In genomic region chr1:46137901-46138300, GRCh38 we compare ENCODE assay signal across 15 cellular contexts. TPM values are rescaled to one million over a fixed set of nuclear protein-coding genes. Genes with fewer than 3 reads are reported as not detected.
DNase-seq lines count a peak whose midpoint lies in the region; ATAC-seq and TF ChIP-seq lines count a peak whose summit lies in the region.
"Had no signal": no experiment of that assay in that cellular context is flagged by ENCODE, and none has a peak within 500 bp of the region (broad histone marks: within the 10 kb centered on the region; RNA-seq: fewer than 3 reads in every experiment).

No MANE protein-coding gene starts in this region.

- H3K27ac ChIP-seq in KMS-11 = no peak overlapping the region
- peak overlapping the region; percentile 25 for H3K27ac ChIP-seq in lower lobe of right lung
- peak overlapping the region in 2 of 3 donors; percentile 27 to 51 for H3K27ac ChIP-seq in thyroid gland

- H3K4me3 ChIP-seq in KMS-11 (IDR thresholded peaks at IDR 0.05; ENCODE audit: insufficient read depth, low read depth, low read length) (no peak overlapping the region), cardiac fibroblast (replicated peaks in 1 of 2; ENCODE audit: low read depth in 2 of 2, low read length in 2 of 2) (peak overlapping the region in 1 of 2 donors; percentile 11), lower lobe of right lung (no peak overlapping the region), thyroid gland (replicated peaks in 1 of 3) (no peak overlapping the region)

- H3K36me3 Mint-ChIP-seq in Calu3 (ENCODE audit: insufficient read depth, unreplicated experiment) = peaks cover 24% of the 10 kb centered on the region
- H3K36me3 Mint-ChIP-seq: brain had no signal

- TF ChIP-seq POLR2A in thyroid gland (IDR thresholded peaks at IDR 0.05) (no peak), GM18505 (IDR thresholded peaks at IDR 0.05; ENCODE audit: borderline replicate concordance, extremely low read depth, insufficient read depth, insufficient read length) (no peak)

- CTCF ChIA-PET in Calu3 (lab: Charles Lee) = interaction anchor here (0.6 kb wide), 1 partner anchor 86 kb away, joined by 5 read pairs; no protein-coding TSS in a partner anchor

- H2AFZ ChIP-seq in KMS-11 (ENCODE audit: low read depth) = no peak overlapping the region

- H3K27me3 Mint-ChIP-seq in Calu3 (ENCODE audit: unreplicated experiment) = no peaks in the 10 kb centered on the region

- intact Hi-C loops in lower lobe of right lung (cut with DNase I) (no loop called here), thyroid gland (cut with DNase I) (loop anchor here (5.0 kb wide), 1 partner anchor 39 kb away; the partner anchor contains the start of genes P3R3URF and TSPAN1), Calu3 (cut with micrococcal nuclease; ENCODE audit: unreplicated experiment) (no loop called here)

- WGBS in thyroid gland, 2 donors = 25 to 39% methylated on average over 3 of the region's 3 CpGs

- no peak for ATAC-seq in lower lobe of right lung
- no peak for ATAC-seq in GM18868 (IDR thresholded peaks at IDR 0.05; ENCODE audit: unreplicated experiment)
- ATAC-seq in GM18505 (IDR thresholded peaks at IDR 0.05; ENCODE audit: unreplicated experiment) = no peak

- no peaks in the 10 kb centered on the region for H3K27me3 ChIP-seq in KMS-11 (ENCODE audit: insufficient read depth, low read depth)
- H3K27me3 ChIP-seq in lower lobe of right lung (ENCODE audit: low read depth) = no peaks in the 10 kb centered on the region
- H3K27me3 ChIP-seq in thyroid gland = no peaks in the 10 kb centered on the region

- H3K9me3 ChIP-seq in lower lobe of right lung (no peaks in the 10 kb centered on the region), thyroid gland (no peaks in the 10 kb centered on the region)
- H3K9me3 ChIP-seq: SK-N-SH had no signal

- peaks cover 36% of the 10 kb centered on the region for H3K4me1 ChIP-seq in KMS-11 (ENCODE audit: low read depth, poor library complexity, severe bottlenecking)
- peaks cover 23% of the 10 kb centered on the region for H3K4me1 ChIP-seq in lower lobe of right lung
- peaks cover 22 to 40% of the 10 kb centered on the region in 2 donors for H3K4me1 ChIP-seq in thyroid gland

- DNase-seq in cardiac fibroblast (ENCODE audit: low read depth in 2 of 2) (peak; percentile 47 to 54), lower lobe of right lung (no peak), thyroid gland (no peak), Calu3 (no peak)
- DNase-seq: activated T-cell treated with anti-CD3 and anti-CD28 coated beads, Interleukin-2, amount 50 U/mL, for 24 hours; H7; kidney glomerular epithelial cell; NCI-H1105 treated with DMSO at 0.1 percent for 48 hours; NCI-H774; SK-N-SH; stimulated activated naive CD4-positive, alpha-beta T cell had no signal

- BruUV-seq in Calu3 (replicated peaks; lab: Mats Ljungman, UMichigan) = no TSS peak

- no peak overlapping the region for H3K27ac Mint-ChIP-seq in Calu3 (ENCODE audit: unreplicated experiment)
- H3K27ac Mint-ChIP-seq: activated T-cell treated with anti-CD3 and anti-CD28 coated beads, Interleukin-2, amount 50 U/mL, for 24 hours had no signal

- H3K4me1 Mint-ChIP-seq in Calu3 (ENCODE audit: low read depth, unreplicated experiment) = peaks cover 37% of the 10 kb centered on the region

- no peak overlapping the region for H3K4me3 Mint-ChIP-seq in Calu3 (ENCODE audit: low read depth, unreplicated experiment)
- H3K4me3 Mint-ChIP-seq: activated T-cell treated with anti-CD3 and anti-CD28 coated beads, Interleukin-2, amount 50 U/mL, for 24 hours had no signal

- no peak overlapping the region for H3K9ac ChIP-seq in KMS-11
- H3K9ac ChIP-seq: SK-N-SH had no signal

- TF ChIP-seq CTCF in KMS-11 (conservative IDR thresholded peaks at IDR 0.05; ENCODE audit: low read depth, low read length) (no peak), cardiac fibroblast (IDR thresholded peaks at IDR 0.05; ENCODE audit: low read depth, low read length) (no peak), lower lobe of right lung (IDR thresholded peaks at IDR 0.05) (no peak), thyroid gland (IDR thresholded peaks at IDR 0.05) (no peak), Calu3 (IDR thresholded peaks at IDR 0.05; ENCODE audit: unreplicated experiment) (no peak)

- H3K9me3 Mint-ChIP-seq in Calu3 (ENCODE audit: low read depth, unreplicated experiment) = no peaks in the 10 kb centered on the region
- H3K9me3 Mint-ChIP-seq: activated T-cell treated with anti-CD3 and anti-CD28 coated beads, Interleukin-2, amount 50 U/mL, for 24 hours had no signal

- H3K36me3 ChIP-seq in KMS-11 (ENCODE audit: insufficient read depth) (no peaks in the 10 kb centered on the region), lower lobe of right lung (no peaks in the 10 kb centered on the region), thyroid gland (no peaks in the 10 kb centered on the region)

- no peaks in the 10 kb centered on the region for H3K79me2 ChIP-seq in KMS-11 (ENCODE audit: insufficient read depth, low read depth)

- no peaks in the 10 kb centered on the region for H4K20me1 ChIP-seq in KMS-11 (ENCODE audit: insufficient read depth)

- H3K4me2 ChIP-seq in KMS-11 = 0 out of 2 replicates have a peak overlapping the region, but pooled peaks have one; percentile 3
- H3K4me2 ChIP-seq: SK-N-SH had no signal

RNA-seq across cellular contexts. Expression of gene PIK3R3, which starts 5.5 kb away (rescaled TPM):
- total RNA-seq in lower lobe of right lung (39.2 TPM), thyroid gland (10 to 100 TPM; 16.0 to 36.2 (median 20.9) TPM), Calu3 (2022) (17.4 and 21.4 TPM in 2 replicates)

RNA-seq across cellular contexts. Expression of gene TSPAN1, which starts 37.0 kb away (rescaled TPM):
- 68.9 TPM for total RNA-seq in lower lobe of right lung
- 100 to 1,000 TPM in 2 of 4 donors, 10 to 100 TPM in 2; 61.2 to 154 (median 105) TPM for total RNA-seq in thyroid gland
- 46.2 and 94.8 TPM in 2 replicates for total RNA-seq in Calu3 (2022)
- total RNA-seq: H7 had no signal

RNA-seq across cellular contexts. Expression of gene P3R3URF, which starts 38.4 kb away (rescaled TPM):
- not detected for total RNA-seq in lower lobe of right lung
- total RNA-seq in thyroid gland = not detected
- total RNA-seq in Calu3 (2022) = not detected in 2 replicates
- total RNA-seq: H7 had no signal

Comparison
In these comparisons a context has a peak if more than half of its experiments do, and no peak if none do; other contexts are left out.
1. DNase-seq: peak in cardiac fibroblast (2 of 2); none in lower lobe of right lung (single experiment), thyroid gland (0 of 2) and Calu3 (single experiment).